ENCODE assay signal across 13 cellular contexts in the genomic region with DNA sequence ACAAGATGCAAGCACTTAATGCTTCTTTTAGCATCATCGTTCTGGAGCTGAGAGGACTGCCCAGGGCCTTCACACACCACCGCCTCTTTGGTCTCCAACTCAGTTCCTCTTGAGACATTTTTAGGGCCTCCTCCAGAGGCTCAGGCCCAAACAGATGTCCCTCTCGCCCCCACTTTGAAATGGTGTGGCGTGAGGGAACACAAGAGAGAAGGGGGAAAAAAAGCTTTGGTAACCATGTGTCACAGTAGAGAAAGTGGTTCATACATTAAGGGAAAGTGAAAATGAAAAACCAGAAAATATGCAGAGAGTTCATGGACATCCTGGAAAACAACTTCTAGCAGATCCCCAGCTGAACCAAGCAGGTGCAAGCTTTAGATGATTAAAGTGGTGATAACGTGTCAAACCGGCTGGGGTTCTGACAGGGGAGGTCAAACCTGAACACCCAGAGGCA.
"Had no signal": no experiment of that assay in that cellular context is flagged by ENCODE, and none has a peak within 500 bp of the region (broad histone marks: within the 10 kb centered on the region; RNA-seq: fewer than 3 reads in every experiment).

No MANE protein-coding gene starts in this region.

- H3K4me3 Mint-ChIP-seq: brain; dendritic cell treated with granulocyte-macrophage colony-stimulating factor and Interleukin-4, amounts not matched to agents 40 ng/mL and 50 ng/mL, for 4 days; neural crest cell; type B pancreatic cell had no signal

- H3K4me1 Mint-ChIP-seq: brain, neural crest cell had no signal

- H3K79me2 ChIP-seq: hepatocyte had no signal

- H2AFZ ChIP-seq: hepatocyte had no signal

- H3K27ac ChIP-seq: hepatocyte, ovary, SK-N-MC had no signal

- H3K9me3 Mint-ChIP-seq: dendritic cell treated with granulocyte-macrophage colony-stimulating factor and Interleukin-4, amounts not matched to agents 40 ng/mL and 50 ng/mL, for 4 days; type B pancreatic cell had no signal

- H3K27ac Mint-ChIP-seq: brain; dendritic cell treated with granulocyte-macrophage colony-stimulating factor and Interleukin-4, amounts not matched to agents 40 ng/mL and 50 ng/mL, for 4 days; type B pancreatic cell had no signal

- H3K36me3 ChIP-seq: ovary had no signal

- H3K9me3 ChIP-seq: ovary had no signal

- ATAC-seq: Right ventricle myocardium inferior had no signal

- H3K4me3 ChIP-seq: hepatocyte, ovary, SK-N-MC had no signal

- H3K27me3 Mint-ChIP-seq: dendritic cell treated with granulocyte-macrophage colony-stimulating factor and Interleukin-4, amounts not matched to agents 40 ng/mL and 50 ng/mL, for 4 days; type B pancreatic cell had no signal

- H3K4me2 ChIP-seq: hepatocyte had no signal

- H3K27me3 ChIP-seq: ovary had no signal

- DNase-seq: activated CD4-positive, CD25-positive, alpha-beta regulatory T cell; activated CD8-positive, alpha-beta memory T cell treated with anti-CD3 and anti-CD28 coated beads for 24 hours; activated gamma-delta T cell; ovary; stimulated activated CD4-positive, alpha-beta T cell treated with anti-CD3 and anti-CD28 coated beads, Interleukin-4, amount 100 ng/mL, for 24 hours; T-helper 1 cell had no signal

- H3K36me3 Mint-ChIP-seq: brain, type B pancreatic cell had no signal
